Comparison of ENCODE assay signal across 8 cellular contexts in the genomic region with DNA sequence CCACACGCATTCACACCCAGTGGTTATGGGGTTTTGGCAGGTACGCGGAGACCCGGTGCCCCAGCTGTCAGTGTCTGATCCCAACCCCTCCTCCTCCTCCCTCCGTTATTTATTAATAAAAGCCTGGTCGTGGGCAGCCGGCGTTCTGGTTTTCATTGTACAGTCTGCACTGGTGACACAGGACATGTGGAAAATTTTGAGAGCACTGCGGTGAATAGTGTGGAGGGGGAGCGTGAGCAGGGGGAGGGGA. TPM values are rescaled to one million over a fixed set of nuclear protein-coding genes. Genes with fewer than 3 reads are reported as not detected.
DNase-seq lines count a peak whose midpoint lies in the region; ATAC-seq and TF ChIP-seq lines count a peak whose summit lies in the region.

No MANE protein-coding gene starts in this region.

- H4K12ac ChIP-seq in trophoblast cell (ENCODE audit: low read depth, low read length): peak overlapping the region; percentile 49

- no peak overlapping the region for H3K4ac ChIP-seq in trophoblast cell (ENCODE audit: low read depth, low read length)

- H3K9me3 ChIP-seq in Loucy (ENCODE audit: insufficient read depth, low read depth, low read length) (no peaks in the 10 kb centered on the region), trophoblast cell (ENCODE audit: insufficient read depth, low read depth, low read length) (no peaks in the 10 kb centered on the region)

- no peak overlapping the region for H3K14ac ChIP-seq in trophoblast cell (ENCODE audit: low read length)

- no peaks in the 10 kb centered on the region for H3K36me3 Mint-ChIP-seq in endothelial cell (ENCODE audit: low read depth, unreplicated experiment)

- no peak overlapping the region for H3K23ac ChIP-seq in trophoblast cell (ENCODE audit: low read length)

- peaks cover 13% of the 10 kb centered on the region for H3K27me3 Mint-ChIP-seq in endothelial cell (ENCODE audit: unreplicated experiment)

- peaks cover 71% of the 10 kb centered on the region for H3K4me1 Mint-ChIP-seq in endothelial cell (ENCODE audit: unreplicated experiment)

- H3K9me2 ChIP-seq in Loucy (replicated peaks; ENCODE audit: low read depth, low read length): no peaks in the 10 kb centered on the region

- H3K79me1 ChIP-seq in trophoblast cell (ENCODE audit: low read length): peaks cover 14% of the 10 kb centered on the region

- H3K9ac ChIP-seq in Loucy (ENCODE audit: low read depth, low read length, poor library complexity, severe bottlenecking) (peak overlapping the region; percentile 82), trophoblast cell (ENCODE audit: low read length) (no peak overlapping the region)

- ATAC-seq in GM21390 (IDR thresholded peaks at IDR 0.05; ENCODE audit: unreplicated experiment): peak; percentile 34

- H3K36me3 ChIP-seq in Loucy (ENCODE audit: insufficient read depth, low read length) (no peaks in the 10 kb centered on the region), trophoblast cell (ENCODE audit: control insufficient read depth in 1 of 2, insufficient read depth in 2 of 2, low read length in 2 of 2) (no peaks in the 10 kb centered on the region)

- H3K18ac ChIP-seq in trophoblast cell (ENCODE audit: low read length): no peak overlapping the region

- peak overlapping the region; percentile 91 for H3K4me2 ChIP-seq in Loucy (ENCODE audit: low read depth, low read length, poor library complexity, severe bottlenecking)
- H3K4me2 ChIP-seq in trophoblast cell (ENCODE audit: low read length): peak overlapping the region; percentile 65

- H4K8ac ChIP-seq in trophoblast cell (ENCODE audit: low read depth, low read length): no peak overlapping the region

- peak overlapping the region; percentile 18 for H3K4me3 ChIP-seq in AG09309 (ENCODE audit: control insufficient read depth, low read depth, low read length)
- H3K4me3 ChIP-seq in Loucy (ENCODE audit: low read length, poor library complexity, severe bottlenecking): peak overlapping the region; percentile 72
- no peak overlapping the region for H3K4me3 ChIP-seq in trophoblast cell (ENCODE audit: low read depth, low read length)

- H3K79me2 ChIP-seq in Loucy (ENCODE audit: insufficient read depth, low read length): 0 out of 2 replicates have a peak, but pooled peaks cover 7% of the 10 kb centered on the region
- no peaks in the 10 kb centered on the region for H3K79me2 ChIP-seq in trophoblast cell (ENCODE audit: control insufficient read depth, insufficient read depth, low read length, poor library complexity)

- no peaks in the 10 kb centered on the region for H4K20me1 ChIP-seq in Loucy (ENCODE audit: insufficient read depth, low read length, poor library complexity, severe bottlenecking)

- H2AFZ ChIP-seq in Loucy (ENCODE audit: low read length) (peak overlapping the region; percentile 9; the same call in 1 of the 2 replicates), trophoblast cell (ENCODE audit: insufficient read depth, low read length, poor library complexity) (peak overlapping the region; percentile 18)

- H2AK5ac ChIP-seq in trophoblast cell (ENCODE audit: low read length): no peak overlapping the region

- no peak overlapping the region for H2BK12ac ChIP-seq in trophoblast cell (ENCODE audit: low read length)

- H3K27me3 ChIP-seq in Loucy (ENCODE audit: insufficient read depth, low read length, poor library complexity, severe bottlenecking): no peaks in the 10 kb centered on the region
- H3K27me3 ChIP-seq in trophoblast cell (ENCODE audit: insufficient read depth, low read length): no peaks in the 10 kb centered on the region

- no peak overlapping the region for H4K91ac ChIP-seq in trophoblast cell (ENCODE audit: low read depth, low read length)

- TF ChIP-seq CTCF in AG09309 (IDR thresholded peaks at IDR 0.05; ENCODE audit: control insufficient read depth, insufficient read depth, low read depth, low read length, missing control alignments): no peak
- TF ChIP-seq CTCF in Loucy (conservative IDR thresholded peaks at IDR 0.05; ENCODE audit: low read length): no peak
- TF ChIP-seq CTCF in endothelial cell (IDR thresholded peaks at IDR 0.05; ENCODE audit: unreplicated experiment): no peak

- no peak overlapping the region for H2BK5ac ChIP-seq in trophoblast cell (ENCODE audit: low read depth, low read length, poor library complexity)

- peak overlapping the region; percentile 72 for H3K27ac Mint-ChIP-seq in endothelial cell (ENCODE audit: unreplicated experiment)

- H3K9me3 Mint-ChIP-seq in endothelial cell (ENCODE audit: unreplicated experiment): no peaks in the 10 kb centered on the region

- peak overlapping the region; percentile 4 for H2BK120ac ChIP-seq in trophoblast cell (ENCODE audit: insufficient read depth, low read length, poor library complexity)

- WGBS in trophoblast cell (ENCODE audit: extremely low coverage, insufficient coverage, insufficient read length): no CpG with 5 or more reads among the region's 10 CpGs

- H3F3A ChIP-seq in Loucy (ENCODE audit: low read depth): peaks cover 30% of the 10 kb centered on the region

- H3K27ac ChIP-seq in trophoblast cell (ENCODE audit: low read depth, low read length): no peak overlapping the region

- H3K4me3 Mint-ChIP-seq in endothelial cell (ENCODE audit: unreplicated experiment): no peak overlapping the region

- H3K4me1 ChIP-seq in Loucy (ENCODE audit: insufficient read depth, low read length, poor library complexity, severe bottlenecking) (peaks cover 83% of the 10 kb centered on the region), trophoblast cell (ENCODE audit: control insufficient read depth in 1 of 2, insufficient read depth in 2 of 2, low read length in 2 of 2) (peaks cover 30 to 42% of the 10 kb centered on the region in 2 experiments)

- DNase-seq in AG09309 (ENCODE audit: low read depth) (no peak), endothelial cell (ENCODE audit: low spot score) (no peak), trophoblast cell (no peak), UCSD-AML1 (lab: John Stamatoyannopoulos, UW; ENCODE audit: unreplicated experiment) (no peak), cortex of kidney (lab: John Stamatoyannopoulos, UW) (no peak), SHP77 treated with DMSO at 0.1 percent for 48 hours (lab: John Stamatoyannopoulos, UW) (no peak)

RNA-seq across cellular contexts. Expression of gene IRF2BPL, which starts 11.5 kb away (rescaled TPM):
- 8.6 TPM for total RNA-seq in endothelial cell (ENCODE audit: unreplicated experiment)
- polyA plus RNA-seq in trophoblast cell (2013): 21.4 and 23.0 TPM in 2 replicates

RNA-seq across cellular contexts. Expression of gene CIPC, which starts 58.1 kb away (rescaled TPM):
- 42.4 TPM for total RNA-seq in endothelial cell (ENCODE audit: unreplicated experiment)
- polyA plus RNA-seq in trophoblast cell (2013): 14.3 and 14.4 TPM in 2 replicates
